2 cellular contexts compared by ENCODE assay signal in genomic region chr5:96339862-96340261, GRCh38.
TF ChIP-seq lines count a peak whose summit lies in the region.

No MANE protein-coding gene starts in this region.

TF ChIP-seq in GM23338, 12 proteins besides CTCF, POLR2A, EP300 and RAD21:
- TF ChIP-seq EZH2phosphoT487 (IDR thresholded peaks at IDR 0.05; ENCODE audit: unreplicated experiment) (no peak), CREB1 (CRISPR knock-in tag; IDR thresholded peaks at IDR 0.05; ENCODE audit: low read depth) (no peak), ZNF114 (CRISPR knock-in tag; IDR thresholded peaks at IDR 0.05) (no peak), EZH2 (IDR thresholded peaks at IDR 0.05; ENCODE audit: low read depth, unreplicated experiment) (no peak), STAT1 (IDR thresholded peaks at IDR 0.05; ENCODE audit: unreplicated experiment) (no peak), ZNF462 (CRISPR knock-in tag; IDR thresholded peaks at IDR 0.05) (no peak), JUNB (IDR thresholded peaks at IDR 0.05; ENCODE audit: unreplicated experiment) (no peak), REST (IDR thresholded peaks at IDR 0.05; ENCODE audit: unreplicated experiment) (no peak), NANOG (IDR thresholded peaks at IDR 0.05; ENCODE audit: borderline replicate concordance) (no peak)

TF ChIP-seq in HepG2, 621 proteins besides CTCF, POLR2A, EP300 and RAD21:
- TF ChIP-seq PATZ1 (CRISPR knock-in tag; IDR thresholded peaks at IDR 0.05) (no peak), NFE2L2 (IDR thresholded peaks at IDR 0.05; ENCODE audit: low read length) (peak; percentile 83), MAFK (conservative IDR thresholded peaks at IDR 0.05 in 1 of 2, IDR thresholded peaks at IDR 0.05 in 1 of 2; ENCODE audit: low read length in 2 of 2) (0 out of 4 replicates have a peak, but pooled peaks of 1 of the 2 experiments have one; percentile 5)
